8 cellular contexts compared by ENCODE assay signal in genomic region chr17:27529230-27529796, GRCh38.
A peak's percentile ranks its signal among the peaks of the same experiment; 100 is the strongest.
DNase-seq lines count a peak whose midpoint lies in the region; ATAC-seq and TF ChIP-seq lines count a peak whose summit lies in the region.

No MANE protein-coding gene starts in this region.

- H3K4me1 ChIP-seq in smooth muscle cell (ENCODE audit: low read depth) = peaks cover 53% of the 10 kb centered on the region

- peak overlapping the region; percentile 89 for H3K27ac ChIP-seq in smooth muscle cell (ENCODE audit: low read depth)

- no peaks in the 10 kb centered on the region for H3K27me3 Mint-ChIP-seq in effector memory CD8-positive, alpha-beta T cell

- H3K4me2 ChIP-seq in smooth muscle cell = peak overlapping the region; percentile 22

- no peak overlapping the region for H3K4me3 Mint-ChIP-seq in effector memory CD8-positive, alpha-beta T cell

- H3K4me3 ChIP-seq in smooth muscle cell = no peak overlapping the region

- DNase-seq in NK-92 treated with Interleukin-12 subunit alpha and Interleukin-12 subunit beta, amount 100 ng/mL, for 24 hours (lab: John Stamatoyannopoulos, UW) = peak; percentile 55
- no peak for DNase-seq in NK-92 (lab: John Stamatoyannopoulos, UW; ENCODE audit: unreplicated experiment)
- DNase-seq in NCI-H460 (ENCODE audit: extremely low read depth, low read depth) = peak; percentile 64
- peak; percentile 78 for DNase-seq in brain pericyte (ENCODE audit: low read depth, low spot score)
- no peak for DNase-seq in smooth muscle cell (lab: John Stamatoyannopoulos, UW; ENCODE audit: unreplicated experiment)
- DNase-seq in NCI-H2107 (lab: John Stamatoyannopoulos, UW) = no peak
- no peak for DNase-seq in effector memory CD8-positive, alpha-beta T cell

- no peak for ATAC-seq in effector memory CD8-positive, alpha-beta T cell (replicated peaks)
- no peak for ATAC-seq in GM21619 (IDR thresholded peaks at IDR 0.05; ENCODE audit: unreplicated experiment)

- no peaks in the 10 kb centered on the region for H3K9me3 ChIP-seq in smooth muscle cell (replicated peaks; ENCODE audit: low read depth)

- WGBS in smooth muscle cell (ENCODE audit: low lambda C conversion rate) = 68% methylated on average over 7 of the region's 7 CpGs

- H3K79me2 ChIP-seq in smooth muscle cell (ENCODE audit: low read depth) = peaks cover 97% of the 10 kb centered on the region

- H4K20me1 ChIP-seq in smooth muscle cell (ENCODE audit: low read depth) = peaks cover 73% of the 10 kb centered on the region

- H3K9ac ChIP-seq in smooth muscle cell (ENCODE audit: low read depth) = no peak overlapping the region

- no peak overlapping the region for H2AFZ ChIP-seq in smooth muscle cell (ENCODE audit: low read depth)

- H3K4me1 Mint-ChIP-seq in effector memory CD8-positive, alpha-beta T cell (ENCODE audit: low read depth in 2 of 2) = peaks cover 24 to 28% of the 10 kb centered on the region in 2 donors

- H3K36me3 Mint-ChIP-seq in effector memory CD8-positive, alpha-beta T cell (ENCODE audit: insufficient read depth) = peaks cover 8% of the 10 kb centered on the region

- no peak for TF ChIP-seq CTCF in smooth muscle cell (IDR thresholded peaks at IDR 0.05; ENCODE audit: borderline replicate concordance, insufficient read depth, poor library complexity, severe bottlenecking)

- peaks cover 36% of the 10 kb centered on the region for H3F3A ChIP-seq in smooth muscle cell (ENCODE audit: low read depth)

- H3K9me3 Mint-ChIP-seq in effector memory CD8-positive, alpha-beta T cell = no peaks in the 10 kb centered on the region

- no peaks in the 10 kb centered on the region for H3K27me3 ChIP-seq in smooth muscle cell (ENCODE audit: low read depth)

- H3K36me3 ChIP-seq in smooth muscle cell (ENCODE audit: low read depth) = no peaks in the 10 kb centered on the region

- H3K27ac Mint-ChIP-seq in effector memory CD8-positive, alpha-beta T cell = peak overlapping the region in 1 of 2 donors; percentile 15

Comparison
In these comparisons a context has a peak if more than half of its experiments do, and no peak if none do; other contexts are left out.
1. DNase-seq: peak in NK-92 treated with Interleukin-12 subunit alpha and Interleukin-12 subunit beta, amount 100 ng/mL, for 24 hours (single experiment), NCI-H460 (single experiment) and brain pericyte (single experiment); none in NK-92 (single experiment), smooth muscle cell (single experiment), NCI-H2107 (single experiment) and effector memory CD8-positive, alpha-beta T cell (0 of 3).